27 cellular contexts compared by ENCODE assay signal in the genomic region with DNA sequence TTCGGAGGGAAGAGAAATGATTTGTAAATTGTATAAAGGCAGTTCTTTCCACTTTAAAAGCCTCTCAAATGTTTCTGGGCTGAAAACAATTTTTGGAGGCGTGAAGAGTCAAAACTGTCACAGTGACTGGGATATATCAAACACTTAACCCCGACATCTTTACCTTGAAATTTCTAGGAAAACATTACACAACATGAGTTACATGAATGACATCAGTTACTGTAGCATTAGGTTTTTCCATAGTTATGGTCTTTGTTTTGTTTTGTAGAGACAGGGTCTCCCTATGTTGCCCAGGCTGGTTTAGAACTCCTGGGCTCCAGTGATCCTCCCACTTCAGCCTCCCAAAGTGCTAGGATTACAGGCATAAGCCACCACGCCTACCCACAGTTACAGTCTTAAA. TPM values are rescaled to one million over a fixed set of nuclear protein-coding genes. Genes with fewer than 3 reads are reported as not detected.
DNase-seq lines count a peak whose midpoint lies in the region; ATAC-seq, FAIRE-seq and TF ChIP-seq lines count a peak whose summit lies in the region.
"Had no signal": no experiment of that assay in that cellular context is flagged by ENCODE, and none has a peak within 500 bp of the region (broad histone marks: within the 10 kb centered on the region; RNA-seq: fewer than 3 reads in every experiment).

No MANE protein-coding gene starts in this region.

- TSS peak; percentile 7 for BruUV-seq in HepG2 (replicated peaks; lab: Mats Ljungman, UMichigan)

- no peak overlapping the region for H2BK12ac ChIP-seq in H1 (ENCODE audit: low read depth, low read length)

- H3K4me1 ChIP-seq in HepG2 (ENCODE audit: insufficient read depth, low read length) (no peaks in the 10 kb centered on the region), right lobe of liver (no peaks in the 10 kb centered on the region), H1 (replicated peaks in 1 of 4; ENCODE audit: control insufficient read depth in 3 of 4, insufficient read depth in 4 of 4, low read length in 3 of 4) (no peaks in the 10 kb centered on the region), subcutaneous abdominal adipose tissue (ENCODE audit: control insufficient read depth in 5 of 5, insufficient read depth in 5 of 5, low read length in 5 of 5) (peaks cover 0 to 26% (median 4%) of the 10 kb centered on the region in 5 donors)
- H3K4me1 ChIP-seq: colonic mucosa, esophagus squamous epithelium, parathyroid adenoma, thyroid gland had no signal

- no peaks in the 10 kb centered on the region for H3K9me3 ChIP-seq in HepG2 (ENCODE audit: low read length)
- H3K9me3 ChIP-seq in right lobe of liver = peaks cover 0 to 3% (median 0%) of the 10 kb centered on the region in 4 donors
- H3K9me3 ChIP-seq in H1 (ENCODE audit: insufficient read depth in 2 of 2, low read depth in 1 of 2, low read length in 1 of 2) = no peaks in the 10 kb centered on the region
- H3K9me3 ChIP-seq in subcutaneous abdominal adipose tissue (ENCODE audit: control insufficient read depth in 5 of 5, low read length in 5 of 5) = peaks cover 0 to 5% (median 3%) of the 10 kb centered on the region in 5 donors
- H3K9me3 ChIP-seq: adrenal gland, colonic mucosa, thyroid gland had no signal

- no peak for TF ChIP-seq RAD21 in HepG2 (CRISPR knock-in tag; IDR thresholded peaks at IDR 0.05)
- no peak for TF ChIP-seq RAD21 in H1 (IDR thresholded peaks at IDR 0.05 in 1 of 2, conservative IDR thresholded peaks at IDR 0.05 in 1 of 2; ENCODE audit: low read depth in 2 of 2, low read length in 2 of 2)

- no peak for TF ChIP-seq POLR2A in HepG2 (IDR thresholded peaks at IDR 0.05; ENCODE audit: insufficient read depth in 1 of 2, low read depth in 2 of 2, low read length in 2 of 2)
- no peak for TF ChIP-seq POLR2A in right lobe of liver (IDR thresholded peaks at IDR 0.05)
- TF ChIP-seq POLR2A in H1 (IDR thresholded peaks at IDR 0.05; ENCODE audit: control extremely low read depth in 1 of 2, low read depth in 2 of 2, low read length in 2 of 2) = peak in 1 of 2 experiments; percentile 28; a peak in 1 of 3 replicates

- no peak overlapping the region for H4K8ac ChIP-seq in H1 (ENCODE audit: extremely low read depth, insufficient read depth, low read length)

- H3K4me2 ChIP-seq in HepG2 (ENCODE audit: low read depth, low read length) (no peak overlapping the region), H1 (ENCODE audit: insufficient read depth in 1 of 2, low read depth in 2 of 2, low read length in 2 of 2) (no peak overlapping the region)
- H3K4me2 ChIP-seq: KMS-11 had no signal

- H3K4me1 Mint-ChIP-seq in WTC11 = no peaks in the 10 kb centered on the region
- H3K4me1 Mint-ChIP-seq: activated B cell treated with CpG ODN at 0.5 μM for 24 hours, brain had no signal

- H3K36me3 ChIP-seq in HepG2 (replicated peaks in 1 of 2; ENCODE audit: control insufficient read depth in 1 of 2, insufficient read depth in 2 of 2, low read length in 2 of 2) (peaks cover 22 to 72% of the 10 kb centered on the region in 2 experiments), right lobe of liver (peaks cover 0 to 78% (median 28%) of the 10 kb centered on the region in 4 donors), H1 (ENCODE audit: control insufficient read depth in 2 of 4, insufficient read depth in 4 of 4, low read length in 3 of 4) (peaks cover 11 to 83% (median 54%) of the 10 kb centered on the region in 4 experiments), subcutaneous abdominal adipose tissue (ENCODE audit: control insufficient read depth in 5 of 5, insufficient read depth in 5 of 5, low read length in 5 of 5) (peaks cover 51 to 85% (median 69%) of the 10 kb centered on the region in 5 donors)

- no peak overlapping the region for H2AK5ac ChIP-seq in H1 (ENCODE audit: low read depth, low read length)

- no peaks in the 10 kb centered on the region for H3K9me3 Mint-ChIP-seq in WTC11

- H3K23me2 ChIP-seq in H1 (ENCODE audit: low read depth, low read length) = no peaks in the 10 kb centered on the region

- H3K23ac ChIP-seq in H1 (ENCODE audit: insufficient read length) = no peak overlapping the region

- H3K27ac ChIP-seq in HepG2 (ENCODE audit: extremely low read length, insufficient read depth, low read length) = no peak overlapping the region
- H3K27ac ChIP-seq in right lobe of liver = no peak overlapping the region
- H3K27ac ChIP-seq in H1 (ENCODE audit: low read depth, low read length) = no peak overlapping the region
- H3K27ac ChIP-seq in subcutaneous abdominal adipose tissue (ENCODE audit: low read depth, low read length) = peak overlapping the region; percentile 15
- H3K27ac ChIP-seq: adrenal gland, colonic mucosa, esophagus squamous epithelium, KMS-11, left lung, parathyroid adenoma, thyroid gland had no signal

- TF ChIP-seq EP300 in HepG2 (IDR thresholded peaks at IDR 0.05; ENCODE audit: low read depth in 2 of 2, low read length in 2 of 2) = no peak
- TF ChIP-seq EP300 in HepG2 (CRISPR knock-in tag; IDR thresholded peaks at IDR 0.05; ENCODE audit: borderline replicate concordance) = no peak
- TF ChIP-seq EP300 in H1 (IDR thresholded peaks at IDR 0.05; ENCODE audit: borderline replicate concordance in 1 of 2, low read depth in 2 of 2, low read length in 2 of 2) = no peak

- 96% methylated on average over 4 of the region's 4 CpGs for WGBS in HepG2 (ENCODE audit: low lambda C conversion rate)
- 77% methylated on average over 4 of the region's 4 CpGs for WGBS in right lobe of liver (ENCODE audit: insufficient coverage, low coverage, low lambda C conversion rate, missing lambda C conversion rate)
- 96% methylated on average over 4 of the region's 4 CpGs; no CpG with 5 or more reads in 1 of the 2 experiments for WGBS in H1 (ENCODE audit: extremely low coverage in 1 of 2, insufficient coverage in 1 of 2, insufficient read length in 1 of 2, insufficient replicate concordance in 2 of 2, low coverage in 1 of 2, low lambda C conversion rate in 2 of 2, missing lambda C conversion rate in 1 of 2), 2 experiments

- H3K14ac ChIP-seq in H1 (ENCODE audit: insufficient read length) = no peak overlapping the region

- H3K9ac ChIP-seq in HepG2 (ENCODE audit: insufficient read depth, low read depth, low read length) (no peak overlapping the region), H1 (replicated peaks in 1 of 4; ENCODE audit: extremely low read depth in 1 of 4, low read depth in 3 of 4, low read length in 3 of 4) (no peak overlapping the region), subcutaneous abdominal adipose tissue (ENCODE audit: low read length in 5 of 5) (no peak overlapping the region)
- H3K9ac ChIP-seq: KMS-11, parathyroid adenoma had no signal

- H3K4me3 Mint-ChIP-seq in WTC11 = no peak overlapping the region
- H3K4me3 Mint-ChIP-seq: activated B cell treated with CpG ODN at 0.5 μM for 24 hours, brain had no signal

- TF ChIP-seq CTCF in HepG2 (CRISPR knock-in tag; IDR thresholded peaks at IDR 0.05) = no peak
- no peak for TF ChIP-seq CTCF in right lobe of liver (IDR thresholded peaks at IDR 0.05)
- TF ChIP-seq CTCF in WTC11 (IDR thresholded peaks at IDR 0.05) = no peak
- TF ChIP-seq CTCF in H1 (IDR thresholded peaks at IDR 0.05; ENCODE audit: control extremely low read depth in 1 of 3, insufficient read depth in 1 of 3, low read depth in 1 of 3, low read length in 3 of 3) = no peak

- no peak overlapping the region for H3K56ac ChIP-seq in H1 (replicated peaks; ENCODE audit: insufficient read length, low read depth, low read length)

- no peak overlapping the region for H2BK5ac ChIP-seq in H1 (ENCODE audit: low read depth, low read length)

- H2BK20ac ChIP-seq in H1 (ENCODE audit: low read length) = no peak overlapping the region

- H3K27me3 ChIP-seq in HepG2 (ENCODE audit: control insufficient read depth in 1 of 2, insufficient read depth in 2 of 2, low read length in 2 of 2) (no peaks in the 10 kb centered on the region), right lobe of liver (no peaks in the 10 kb centered on the region), H1 (replicated peaks in 1 of 4; ENCODE audit: control insufficient read depth in 3 of 4, extremely low read depth in 1 of 4, insufficient read depth in 3 of 4, low read length in 3 of 4) (no peaks in the 10 kb centered on the region), subcutaneous abdominal adipose tissue (ENCODE audit: control insufficient read depth in 5 of 5, insufficient read depth in 4 of 5, low read length in 5 of 5) (no peaks in the 10 kb centered on the region)
- H3K27me3 ChIP-seq: adrenal gland, colonic mucosa, esophagus squamous epithelium, left lung, thyroid gland had no signal

- no peak overlapping the region for H2AFZ ChIP-seq in HepG2 (ENCODE audit: low read length)
- no peak overlapping the region for H2AFZ ChIP-seq in H1 (ENCODE audit: low read length)
- H2AFZ ChIP-seq: parathyroid adenoma had no signal

- no peak overlapping the region for H3K4ac ChIP-seq in H1 (replicated peaks; ENCODE audit: insufficient read length, low read depth, low read length)

- POLR2A ChIA-PET in HepG2 (lab: Yijun Ruan, JAX) (no interaction called here), WTC11 (lab: Charles Lee) (no interaction called here), H1 (lab: Charles Lee; ENCODE audit: partially characterized antibody) (interaction anchor here (0.9 to 2.2 kb wide), 4 partner anchors 9 to 21 kb away, joined by 3 to 9 read pairs (median 4); no protein-coding TSS in a partner anchor)

- no peak for DNase-seq in HepG2 (ENCODE audit: low spot score)
- DNase-seq in right lobe of liver = no peak
- DNase-seq in WTC11 (ENCODE audit: low spot score) = no peak
- no peak for DNase-seq in H1 (ENCODE audit: low read depth in 1 of 2, low spot score in 2 of 2)
- DNase-seq in cerebellum (ENCODE audit: low spot score) = no peak
- DNase-seq: activated B cell treated with CpG ODN at 0.5 μM for 24 hours; activated CD8-positive, alpha-beta memory T cell treated with anti-CD3 and anti-CD28 coated beads for 24 hours; adrenal gland; C1 segment of cervical spinal cord; colonic mucosa; esophagus squamous epithelium; hypothalamus; left lung; NCI-H1436; NCI-H446 treated with DMSO at 0.1 percent for 48 hours; right cardiac atrium; stimulated activated CD4-positive, alpha-beta T cell treated with anti-CD3 and anti-CD28 coated beads, Interleukin-12 subunit alpha, Interleukin-12 subunit beta, amount 100 ng/mL, for 4 hours; stimulated activated CD4-positive, alpha-beta T cell treated with anti-CD3 and anti-CD28 coated beads, Interleukin-4, amount 100 ng/mL, for 24 hours; stimulated activated naive CD4-positive, alpha-beta T cell; thyroid gland had no signal

- ATAC-seq in HepG2 = no peak
- no peak for ATAC-seq in right lobe of liver
- ATAC-seq in WTC11 = no peak
- ATAC-seq in GM21447 (IDR thresholded peaks at IDR 0.05; ENCODE audit: unreplicated experiment) = no peak
- no peak for ATAC-seq in HG03097 (IDR thresholded peaks at IDR 0.05; ENCODE audit: low FRiP score, unreplicated experiment)
- ATAC-seq: left lung, right cardiac atrium had no signal

- no peak overlapping the region for H4K5ac ChIP-seq in H1 (ENCODE audit: insufficient read length, low read depth, low read length)

- H2BK120ac ChIP-seq in H1 (replicated peaks; ENCODE audit: low read depth, low read length) = no peak overlapping the region

- H4K20me1 ChIP-seq in HepG2 (ENCODE audit: insufficient read depth, low read length) (no peaks in the 10 kb centered on the region; the same call in 1 of the 2 replicates), H1 (replicated peaks in 1 of 2; ENCODE audit: control insufficient read depth in 1 of 2, insufficient read depth in 2 of 2, low read length in 2 of 2) (no peaks in the 10 kb centered on the region)

- CTCF ChIA-PET in HepG2 (lab: Yijun Ruan, JAX; ENCODE audit: low intra/inter-chr PET ratio, low total read pairs) = no interaction called here
- CTCF ChIA-PET in WTC11 (lab: Charles Lee) = interaction anchor here (1.0 kb wide), 1 partner anchor 296 kb away, joined by 3 read pairs; no protein-coding TSS in a partner anchor
- CTCF ChIA-PET in H1 (lab: Charles Lee; ENCODE audit: partially characterized antibody) = no interaction called here

- in situ Hi-C loops in HepG2 (cut with HindIII; ENCODE audit: extremely low pct_ligation_motif_present, low pct_unique_long_range_greater_than_20kb) = no loop called here

- intact Hi-C loops in HepG2 (cut with micrococcal nuclease; ENCODE audit: unreplicated experiment) (no loop called here), right lobe of liver (cut with DNase I) (no loop called here)

- H3K4me3 ChIP-seq in HepG2 (replicated peaks in 1 of 3; ENCODE audit: insufficient read depth in 1 of 3, low read depth in 2 of 3, low read length in 3 of 3) = no peak overlapping the region
- H3K4me3 ChIP-seq in right lobe of liver = no peak overlapping the region
- no peak overlapping the region for H3K4me3 ChIP-seq in H1 (ENCODE audit: extremely low read depth in 1 of 4, insufficient read depth in 2 of 4, low read depth in 3 of 4, low read length in 4 of 4)
- no peak overlapping the region for H3K4me3 ChIP-seq in subcutaneous abdominal adipose tissue (ENCODE audit: low read depth in 1 of 5, low read length in 5 of 5)
- H3K4me3 ChIP-seq: adrenal gland, colonic mucosa, esophagus squamous epithelium, left lung, thyroid gland had no signal

- no peak overlapping the region for H3K18ac ChIP-seq in H1 (ENCODE audit: extremely low read depth, low read length)

- H3K79me2 ChIP-seq in HepG2 (ENCODE audit: insufficient read depth, low read length) = no peaks in the 10 kb centered on the region
- H3K79me2 ChIP-seq in H1 (ENCODE audit: control insufficient read depth in 1 of 2, insufficient read depth in 2 of 2, low read length in 2 of 2) = peaks cover 0 to 3% of the 10 kb centered on the region in 2 experiments; a peak in 1 of 4 replicates
- H3K79me2 ChIP-seq: parathyroid adenoma had no signal

- H3K36me3 Mint-ChIP-seq in WTC11 = peaks cover 50% of the 10 kb centered on the region

- no peak overlapping the region for H4K91ac ChIP-seq in H1 (replicated peaks; ENCODE audit: insufficient read length, low read length)

- FAIRE-seq in HepG2 (lab: Jason Lieb, UNC) (no peak), H1 (lab: Jason Lieb, UNC) (no peak)
- FAIRE-seq: frontal cortex had no signal

- no peaks in the 10 kb centered on the region for H3K27me3 Mint-ChIP-seq in WTC11 (ENCODE audit: low read depth)
- H3K27me3 Mint-ChIP-seq: activated B cell treated with CpG ODN at 0.5 μM for 24 hours, brain had no signal

- H2BK15ac ChIP-seq in H1 (ENCODE audit: low read length) = no peak overlapping the region

- no peaks in the 10 kb centered on the region for H3K79me1 ChIP-seq in H1 (ENCODE audit: low read depth, low read length)

- H3K27ac Mint-ChIP-seq in WTC11 = no peak overlapping the region
- H3K27ac Mint-ChIP-seq: activated B cell treated with CpG ODN at 0.5 μM for 24 hours had no signal

RNA-seq across cellular contexts. Expression of a gene that starts 25.7 kb away (rescaled TPM):
- total RNA-seq in HepG2 (2016; rRNA removed; fragmentation: Illumina TruSeq; extraction: Trizol) (113 and 168 TPM in 2 replicates), right lobe of liver (10 to 100 TPM; 19.7 to 34.7 (median 23.0) TPM), WTC11 (2021) (235 to 275 TPM (median 247 TPM) in 3 replicates), cerebellum (46.0 TPM)
- 5.9 and 6.7 TPM in 2 replicates for total RNA-seq in HepG2 (2016; cell fraction: cytosol; rRNA removed; fragmentation: Illumina TruSeq; extraction: Trizol; ENCODE audit: low read depth)
- total RNA-seq in HepG2 (2016; cell fraction: insoluble cytoplasmic fraction; rRNA removed; fragmentation: Illumina TruSeq; extraction: Trizol) = 111 and 163 TPM in 2 replicates
- 14.7 and 15.3 TPM in 2 replicates for total RNA-seq in HepG2 (2016; cell fraction: membrane; rRNA removed; fragmentation: Illumina TruSeq; extraction: Trizol)
- 64.0 and 69.2 TPM in 2 replicates for total RNA-seq in HepG2 (2016; cell fraction: nucleus; rRNA removed; fragmentation: Illumina TruSeq; extraction: Trizol)
- polyA plus RNA-seq in HepG2 (2011; rRNA removed) (18.1 and 20.8 TPM in 2 replicates), H1 (2011; rRNA removed) (45.8 and 53.6 TPM in 2 replicates)
- polyA plus RNA-seq in HepG2 (2011; cell fraction: cytosol; rRNA removed) = 9.8 and 13.1 TPM in 2 replicates
- 12.9 and 13.6 TPM in 2 replicates for polyA plus RNA-seq in HepG2 (2011; cell fraction: nucleus; rRNA removed)
- polyA plus RNA-seq in HepG2 (2012) = 27.8 and 54.9 TPM in 2 replicates
- 0.76 and 1.1 TPM in 2 replicates for polyA plus RNA-seq in HepG2 (2016; cell fraction: cytosol; fragmentation: Illumina TruSeq; extraction: Trizol; ENCODE audit: low read depth)
- polyA plus RNA-seq in HepG2 (2016; cell fraction: insoluble cytoplasmic fraction; fragmentation: Illumina TruSeq; extraction: Trizol; ENCODE audit: low read depth) = 91.7 and 97.3 TPM in 2 replicates
- polyA plus RNA-seq in HepG2 (2016; cell fraction: membrane; fragmentation: Illumina TruSeq; extraction: Trizol; ENCODE audit: low read depth) = 2.1 and 3.5 TPM in 2 replicates
- 63.1 and 63.5 TPM in 2 replicates for polyA plus RNA-seq in HepG2 (2016; cell fraction: nucleus; fragmentation: Illumina TruSeq; extraction: Trizol; ENCODE audit: insufficient read depth, low read depth)
- polyA minus RNA-seq in HepG2 (2011; rRNA and poly(A)+ RNA removed; ENCODE audit: low replicate concordance) = 14.9 and 32.3 TPM in 2 replicates
- polyA minus RNA-seq in HepG2 (2011; cell fraction: cytosol; rRNA and poly(A)+ RNA removed) = 31.4 and 36.9 TPM in 2 replicates
- polyA minus RNA-seq in HepG2 (2011; cell fraction: nucleus; rRNA and poly(A)+ RNA removed) = 36.4 and 40.2 TPM in 2 replicates
- total RNA-seq in H1 (2021; fragmentation: NEBNext Ultra II Directional; extraction: Animal tissue kit (Norgen Biotek cat#: 25700)) = 289 and 301 TPM in 2 replicates
- 93.5 TPM for polyA plus RNA-seq in H1 (2011; cell fraction: cytosol; rRNA removed)
- polyA plus RNA-seq in H1 (2011; cell fraction: nucleus; rRNA removed) = 46.6 TPM
- 133 to 180 TPM (median 152 TPM) in 4 replicates for polyA plus RNA-seq in H1 (2012, experiment 1 of 2)
- polyA plus RNA-seq in H1 (2012, experiment 2 of 2) = 6.6 TPM
- polyA plus RNA-seq in H1 (2013, experiment 1 of 2) = 107 TPM
- polyA plus RNA-seq in H1 (2013, experiment 2 of 2) = 101 TPM
- 106 and 121 TPM in 2 replicates for polyA minus RNA-seq in H1 (2011; rRNA and poly(A)+ RNA removed)
- polyA minus RNA-seq in H1 (2011; cell fraction: cytosol; rRNA and poly(A)+ RNA removed) = 111 TPM
- 73.3 TPM for polyA minus RNA-seq in H1 (2011; cell fraction: nucleus; rRNA and poly(A)+ RNA removed)
